19 cellular contexts compared by ENCODE assay signal in the genomic region with DNA sequence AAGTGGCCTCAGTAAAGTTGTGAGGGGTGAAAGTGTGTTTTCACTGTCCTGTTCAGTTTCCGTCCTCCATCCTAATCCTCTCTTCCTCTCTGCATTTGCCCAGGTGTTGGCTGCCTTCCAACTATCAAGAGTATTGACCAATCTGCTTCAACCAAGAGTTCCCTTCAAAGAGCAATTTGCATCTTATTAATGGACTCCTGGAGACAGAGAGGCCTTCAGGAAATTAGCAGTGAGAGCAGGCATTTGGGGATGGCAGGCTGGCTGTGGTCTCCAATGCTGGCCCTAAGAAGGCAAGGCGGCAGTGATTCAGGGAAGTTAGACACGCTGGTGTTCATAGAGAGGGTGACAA.
DNase-seq lines count a peak whose midpoint lies in the region; TF ChIP-seq lines count a peak whose summit lies in the region.
"Had no signal": no experiment of that assay in that cellular context is flagged by ENCODE, and none has a peak within 500 bp of the region (broad histone marks: within the 10 kb centered on the region; RNA-seq: fewer than 3 reads in every experiment).

No MANE protein-coding gene starts in this region.

- TF ChIP-seq CTCF in esophagus muscularis mucosa (IDR thresholded peaks at IDR 0.05) (no peak), GM10248 (IDR thresholded peaks at IDR 0.05; ENCODE audit: control extremely low read depth, extremely low read depth, low read depth, missing control alignments) (no peak)

- no peak for TF ChIP-seq POLR2A in esophagus muscularis mucosa (IDR thresholded peaks at IDR 0.05; ENCODE audit: low read depth)

- DNase-seq in DMS53 treated with DMSO at 0.1 percent for 48 hours (lab: John Stamatoyannopoulos, UW; ENCODE audit: unreplicated experiment) (peak; percentile 18), NCI-H146 treated with DMSO at 0.1 percent for 48 hours (lab: John Stamatoyannopoulos, UW; ENCODE audit: unreplicated experiment) (peak; percentile 56), NCI-H774 (lab: John Stamatoyannopoulos, UW) (peak; percentile 86), esophagus muscularis mucosa (ENCODE audit: extremely low spot score) (peak; percentile 66), KBM-7 (no peak), GM10248 (ENCODE audit: extremely low spot score) (no peak)
- no peak for DNase-seq in activated CD4-positive, alpha-beta T cell treated with anti-CD3 and anti-CD28 coated beads for 48 hours
- no peak for DNase-seq in stimulated activated CD4-positive, alpha-beta T cell treated with anti-CD3 and anti-CD28 coated beads, Interleukin-4, amount 100 ng/mL, for 1 hour
- DNase-seq: activated CD4-positive, alpha-beta T cell treated with anti-CD3 and anti-CD28 coated beads for 36 hours; activated CD8-positive, alpha-beta memory T cell treated with anti-CD3 and anti-CD28 coated beads, Interleukin-2, amount 50 U/mL, for 48 hours; activated naive CD4-positive, alpha-beta T cell; aorta; DND-41; gastrocnemius medialis; left lung; ovary; stimulated activated CD4-positive, alpha-beta T cell treated with anti-CD3 and anti-CD28 coated beads, Interleukin-2, amount 100 ng/mL, for 48 hours had no signal

- CTCF ChIA-PET in GM10248 (lab: Yijun Ruan, JAX), result interaction anchor here (3.4 to 12.8 kb wide), 2 partner anchors 16 to 353 kb away, joined by 32 to 113 read pairs; no protein-coding TSS in a partner anchor

- no peak overlapping the region for H3K4me3 ChIP-seq in esophagus muscularis mucosa
- H3K4me3 ChIP-seq: gastrocnemius medialis, left lung, ovary, SJCRH30, suprapubic skin had no signal

- POLR2A ChIA-PET in GM10248 (lab: Yijun Ruan, JAX), result no interaction called here

- H3K9me3 ChIP-seq in esophagus muscularis mucosa, result no peaks in the 10 kb centered on the region
- H3K9me3 ChIP-seq: gastrocnemius medialis, left lung, ovary, SJCRH30, suprapubic skin had no signal

- H3K4me1 ChIP-seq in esophagus muscularis mucosa, result peaks cover 0 to 4% (median 0%) of the 10 kb centered on the region in 4 donors
- H3K4me1 ChIP-seq: gastrocnemius medialis, left lung, SJCRH30 had no signal

- H3K36me3 ChIP-seq in esophagus muscularis mucosa, result no peaks in the 10 kb centered on the region
- H3K36me3 ChIP-seq: gastrocnemius medialis, left lung, ovary, SJCRH30, suprapubic skin had no signal

- peaks cover 0 to under 1% (median 0%) of the 10 kb centered on the region in 4 donors for H3K27me3 ChIP-seq in esophagus muscularis mucosa
- H3K27me3 ChIP-seq: gastrocnemius medialis, left lung, ovary had no signal

- intact Hi-C loops in esophagus muscularis mucosa (cut with DNase I), result no loop called here

- no peak for TF ChIP-seq EP300 in esophagus muscularis mucosa (IDR thresholded peaks at IDR 0.05)

- in situ Hi-C loops in KBM-7 (cut with MboI; ENCODE audit: low pct_unique_long_range_greater_than_20kb, low sequenced_read_pairs), result loop anchor here (25.0 kb wide), 1 partner anchor 332 kb away; no protein-coding TSS in a partner anchor

- H3K27ac ChIP-seq in esophagus muscularis mucosa (replicated peaks in 1 of 4), result no peak overlapping the region
- H3K27ac ChIP-seq: gastrocnemius medialis, left lung, ovary, SJCRH30, suprapubic skin had no signal

- 88% methylated on average over 3 of the region's 3 CpGs for WGBS in esophagus muscularis mucosa

Comparison
In these comparisons a context has a peak if more than half of its experiments do, and no peak if none do; other contexts are left out.
1. DNase-seq: peak in DMS53 treated with DMSO at 0.1 percent for 48 hours (single experiment), NCI-H146 treated with DMSO at 0.1 percent for 48 hours (single experiment), NCI-H774 (single experiment) and esophagus muscularis mucosa (single experiment); none in activated CD4-positive, alpha-beta T cell treated with anti-CD3 and anti-CD28 coated beads for 48 hours (single experiment), stimulated activated CD4-positive, alpha-beta T cell treated with anti-CD3 and anti-CD28 coated beads, Interleukin-4, amount 100 ng/mL, for 1 hour (single experiment), KBM-7 (single experiment) and GM10248 (single experiment).